8 cellular contexts compared by ENCODE assay signal in the genomic region with DNA sequence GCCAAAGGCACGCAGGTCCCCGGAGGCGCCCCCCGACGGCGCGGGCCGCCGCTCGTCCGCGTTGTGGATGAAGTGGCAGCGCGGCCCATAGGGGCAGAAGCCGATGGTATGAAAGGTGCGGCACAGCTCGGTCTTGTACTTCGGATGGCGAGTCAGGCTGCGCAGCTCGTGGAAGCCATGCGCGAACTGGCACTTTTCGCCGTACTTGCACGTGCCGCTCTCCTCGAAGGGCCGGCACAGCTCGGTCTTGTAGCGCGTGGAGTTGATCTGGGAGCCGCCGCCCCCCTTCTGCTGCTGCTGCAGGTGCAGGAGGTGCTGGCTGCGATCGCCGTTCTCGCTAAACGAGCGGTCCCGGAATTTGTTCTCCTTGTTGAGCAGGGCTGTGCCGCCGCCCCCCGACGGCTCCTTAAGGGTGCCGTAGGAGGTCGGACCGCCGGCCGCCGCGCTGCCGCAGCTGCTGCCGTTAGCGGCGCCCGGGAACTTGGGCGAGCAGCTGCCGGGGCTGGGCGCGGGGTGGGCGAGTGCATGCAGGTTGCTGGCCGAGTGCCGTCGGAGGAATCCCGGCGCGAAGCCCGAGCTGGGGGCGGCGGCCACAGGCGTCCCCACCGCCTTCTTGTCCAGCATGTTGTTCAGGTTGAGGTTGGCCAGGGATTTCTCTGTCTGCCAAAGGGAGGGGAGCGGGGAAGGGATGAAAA. TPM values are rescaled to one million over a fixed set of nuclear protein-coding genes. Genes with fewer than 3 reads are reported as not detected.
DNase-seq lines count a peak whose midpoint lies in the region; ATAC-seq and TF ChIP-seq lines count a peak whose summit lies in the region.

No MANE protein-coding gene starts in this region.

- 0 to 1% (median 0%) methylated on average over 24 to 74 of the region's 74 CpGs for WGBS in spleen, 5 donors

- peak in 2 of 11 experiments; percentile 2 to 13 for TF ChIP-seq CTCF in spleen (IDR thresholded peaks at IDR 0.05 in 8 of 11, conservative IDR thresholded peaks at IDR 0.05 in 3 of 11)

- H3K27ac ChIP-seq in angular gyrus (ENCODE audit: low read depth, low read length) (peak overlapping the region; percentile 94), spleen (peak overlapping the region; percentile 93 to 100 (median 99))

- H3K4me3 ChIP-seq in iPS-11a (ENCODE audit: low read depth, low read length) (peak overlapping the region; percentile 84), spleen (peak overlapping the region; percentile 73 to 99 (median 90))

- peaks cover 37 to 56% (median 39%) of the 10 kb centered on the region in 3 donors for H3K4me1 Mint-ChIP-seq in T-cell

- H3K9me3 ChIP-seq in spleen, result no peaks in the 10 kb centered on the region

- H3K27me3 ChIP-seq in spleen (replicated peaks in 1 of 7), result no peaks in the 10 kb centered on the region

- CTCF ChIA-PET in T-cell (lab: Charles Lee), result interaction anchor here (0.8 to 1.5 kb wide), 4 partner anchors 92 to 97 kb away, joined by 3 to 5 read pairs (median 4); no protein-coding TSS in a partner anchor

- peak in 2 of 3 donors; percentile 13 to 18 for TF ChIP-seq POLR2A in spleen (IDR thresholded peaks at IDR 0.05)

- POLR2A ChIA-PET in T-cell (lab: Charles Lee), result interaction anchor here (0.6 to 2.4 kb wide), 8 partner anchors 51 to 159 kb away, joined by 3 to 13 read pairs (median 6); no protein-coding TSS in a partner anchor

- peaks cover 32 to 66% (median 64%) of the 10 kb centered on the region in 6 donors for H3K4me1 ChIP-seq in spleen

- H3K36me3 Mint-ChIP-seq in T-cell, result peaks cover 41% of the 10 kb centered on the region

- no peak for ATAC-seq in Right ventricle myocardium inferior
- ATAC-seq in T-cell (replicated peaks in 1 of 4), result peak in 1 of 4 experiments; percentile 0

- H3K4me3 Mint-ChIP-seq in T-cell, result peak overlapping the region; percentile 74 to 98 (median 95)

- H3K27ac Mint-ChIP-seq in T-cell, result peak overlapping the region; percentile 87 to 92

- DNase-seq in Right ventricle myocardium inferior (ENCODE audit: missing footprints), result peak; percentile 85
- DNase-seq in cardiac septum (ENCODE audit: low spot score), result no peak
- DNase-seq in T-cell, result peak; percentile 43 to 76 (median 64)
- peak; percentile 92 for DNase-seq in spleen
- DNase-seq in NCI-H1436 (lab: John Stamatoyannopoulos, UW), result no peak
- DNase-seq in iPS-NIHi7 (ENCODE audit: extremely low spot score), result no peak

- no peaks in the 10 kb centered on the region for H3K9me3 Mint-ChIP-seq in T-cell

- intact Hi-C loops in Right ventricle myocardium inferior (cut with DNase I), result no loop called here
- intact Hi-C loops in cardiac septum (cut with DNase I), result no loop called here
- intact Hi-C loops in spleen (cut with DNase I; ENCODE audit: low total_unique reads), result loop anchor here (5.0 to 10.0 kb wide), 2 partner anchors 250 to 273 kb away; no protein-coding TSS in a partner anchor

- peaks cover 0 to 4% of the 10 kb centered on the region in 2 donors for H3K27me3 Mint-ChIP-seq in T-cell

- H3K36me3 ChIP-seq in spleen, result peaks cover 0 to 55% (median 28%) of the 10 kb centered on the region in 6 donors

RNA-seq across cellular contexts. Expression of a gene that starts 1.2 kb away (rescaled TPM):
- total RNA-seq in Right ventricle myocardium inferior (51.1 TPM), cardiac septum (41.4 TPM), T-cell (100 to 1,000 TPM; 329 to 974 (median 377) TPM), spleen (100 to 1,000 TPM; 118 to 223 (median 131) TPM)
- 100 to 1,000 TPM in 1 of 3 donors, 10 to 100 TPM in 2; 72.4 to 115 (median 91.0) TPM for polyA plus RNA-seq in spleen

Comparison
In these comparisons a context has a peak if more than half of its experiments do, and no peak if none do; other contexts are left out.
1. DNase-seq: peak in Right ventricle myocardium inferior (single experiment), T-cell (34 of 34) and spleen (single experiment); none in cardiac septum (single experiment), NCI-H1436 (single experiment) and iPS-NIHi7 (single experiment).